In the genomic region with DNA sequence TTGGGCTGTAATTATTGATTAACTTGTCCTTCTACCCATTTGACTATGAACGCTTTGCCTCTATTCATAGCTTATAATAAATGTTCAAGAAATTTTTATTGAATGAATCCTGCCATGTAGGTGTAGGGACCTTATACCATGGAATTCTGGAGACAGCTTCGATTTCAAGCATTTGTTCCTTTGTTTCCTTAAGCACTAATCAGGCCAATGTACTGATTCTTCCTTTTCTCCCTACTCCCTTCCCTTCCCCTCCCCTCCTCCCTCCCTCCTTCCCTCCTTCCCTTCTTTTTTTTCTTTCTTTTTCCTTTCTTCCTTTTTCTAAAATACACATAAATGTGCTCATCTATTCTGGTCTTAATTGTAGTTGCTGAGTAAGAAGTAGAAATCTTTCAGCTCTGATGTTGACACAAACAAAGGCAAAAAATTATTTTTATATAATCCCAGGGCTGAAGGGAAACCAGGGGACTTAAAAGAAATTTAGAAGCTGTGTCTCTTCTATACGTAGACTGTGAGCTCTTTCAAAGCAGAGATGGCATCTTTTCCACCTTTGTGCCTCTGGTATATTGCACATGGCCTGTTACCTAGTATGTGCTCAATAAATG, we compare ENCODE assay signal across 18 cellular contexts. TPM values are rescaled to one million over a fixed set of nuclear protein-coding genes. Genes with fewer than 3 reads are reported as not detected.
DNase-seq lines count a peak whose midpoint lies in the region; ATAC-seq and TF ChIP-seq lines count a peak whose summit lies in the region.
"Had no signal": no experiment of that assay in that cellular context is flagged by ENCODE, and none has a peak within 500 bp of the region (broad histone marks: within the 10 kb centered on the region; RNA-seq: fewer than 3 reads in every experiment).

No MANE protein-coding gene starts in this region.

- H3K36me3 Mint-ChIP-seq in MCF 10A (ENCODE audit: insufficient read depth, unreplicated experiment) (no peaks in the 10 kb centered on the region), nephron progenitor cell (ENCODE audit: low read depth) (no peaks in the 10 kb centered on the region)
- H3K36me3 Mint-ChIP-seq in activated T-helper 17 cell treated with anti-CD3 and anti-CD28 coated beads, Interleukin-2, amount 50 U/mL, for 72 hours (ENCODE audit: low read depth) = no peaks in the 10 kb centered on the region

- H3K4me3 ChIP-seq in breast epithelium = no peak overlapping the region
- H3K4me3 ChIP-seq in HEK293 (ENCODE audit: low read depth, low read length) = no peak overlapping the region

- intact Hi-C loops in MCF 10A (cut with micrococcal nuclease) = no loop called here
- intact Hi-C loops in breast epithelium (cut with DNase I; ENCODE audit: low total_unique reads) = no loop called here

- CTCF ChIA-PET in MCF 10A (lab: Yijun Ruan, JAX) (interaction anchor here (0.9 to 5.0 kb wide), 6 partner anchors 13 to 186 kb away, joined by 4 to 82 read pairs (median 6); no protein-coding TSS in a partner anchor), HEK293 (lab: Yijun Ruan, JAX) (interaction anchor here (0.6 to 1.4 kb wide), 3 partner anchors 14 to 926 kb away, joined by 4 to 5 read pairs (median 4); no protein-coding TSS in a partner anchor)

- H3K27ac Mint-ChIP-seq in MCF 10A (ENCODE audit: low read depth, unreplicated experiment) (peak overlapping the region; percentile 90), nephron progenitor cell (peak overlapping the region; percentile 66)
- H3K27ac Mint-ChIP-seq in activated T-helper 17 cell treated with anti-CD3 and anti-CD28 coated beads, Interleukin-2, amount 50 U/mL, for 72 hours = peak overlapping the region; percentile 75
- H3K27ac Mint-ChIP-seq: CD4-positive, alpha-beta memory T cell had no signal

- ATAC-seq in activated T-helper 17 cell treated with anti-CD3 and anti-CD28 coated beads, Interleukin-2, amount 50 U/mL, for 72 hours (replicated peaks) = no peak
- no peak for ATAC-seq in GM18873 (IDR thresholded peaks at IDR 0.05; ENCODE audit: low FRiP score, unreplicated experiment)

- no peaks in the 10 kb centered on the region for H3K9me3 Mint-ChIP-seq in MCF 10A (ENCODE audit: unreplicated experiment)
- no peaks in the 10 kb centered on the region for H3K9me3 Mint-ChIP-seq in activated T-helper 17 cell treated with anti-CD3 and anti-CD28 coated beads, Interleukin-2, amount 50 U/mL, for 72 hours
- no peaks in the 10 kb centered on the region for H3K9me3 Mint-ChIP-seq in nephron progenitor cell

- no peaks in the 10 kb centered on the region for H3K27me3 Mint-ChIP-seq in MCF 10A (ENCODE audit: insufficient read depth, unreplicated experiment)
- H3K27me3 Mint-ChIP-seq in activated T-helper 17 cell treated with anti-CD3 and anti-CD28 coated beads, Interleukin-2, amount 50 U/mL, for 72 hours = no peaks in the 10 kb centered on the region
- peaks cover 2% of the 10 kb centered on the region for H3K27me3 Mint-ChIP-seq in nephron progenitor cell (ENCODE audit: low read depth, poor library complexity)
- H3K27me3 Mint-ChIP-seq: CD4-positive, alpha-beta memory T cell had no signal

- H3K4me3 Mint-ChIP-seq in MCF 10A (ENCODE audit: unreplicated experiment) = no peak overlapping the region
- no peak overlapping the region for H3K4me3 Mint-ChIP-seq in activated T-helper 17 cell treated with anti-CD3 and anti-CD28 coated beads, Interleukin-2, amount 50 U/mL, for 72 hours
- no peak overlapping the region for H3K4me3 Mint-ChIP-seq in nephron progenitor cell
- H3K4me3 Mint-ChIP-seq: CD4-positive, alpha-beta memory T cell had no signal

- H3K27ac ChIP-seq in breast epithelium (no peak overlapping the region), HEK293 (ENCODE audit: extremely low read depth, low read depth, low read length) (no peak overlapping the region)

- H3K4me1 ChIP-seq in breast epithelium (no peaks in the 10 kb centered on the region), HEK293 (ENCODE audit: control insufficient read depth, insufficient read depth, low read length) (no peaks in the 10 kb centered on the region)

- H3K27me3 ChIP-seq in breast epithelium = no peaks in the 10 kb centered on the region

- DNase-seq in MCF 10A (ENCODE audit: unreplicated experiment) (no peak), breast epithelium (ENCODE audit: low spot score in 2 of 2) (no peak), nephron progenitor cell (no peak), hepatic stellate cell (ENCODE audit: low spot score) (no peak), medulla oblongata (ENCODE audit: extremely low spot score) (no peak)
- DNase-seq: 8988T; C1 segment of cervical spinal cord; Calu3; CD4-positive, alpha-beta memory T cell; COR-L47; DMS79 treated with DMSO at 0.1 percent for 48 hours; GF-D8; GOT3; H7; HCEC 1CT had no signal

- POLR2A ChIA-PET in MCF 10A (lab: Yijun Ruan, JAX) (interaction anchor here (0.9 to 2.3 kb wide), 5 partner anchors 25 to 75 kb away, joined by 4 to 18 read pairs (median 6); partner anchors contain the start of genes DNM3, METTL13 and VAMP4), HEK293 (lab: Yijun Ruan, JAX) (no interaction called here)

- TF ChIP-seq POLR2A in breast epithelium (IDR thresholded peaks at IDR 0.05) = no peak

- TF ChIP-seq CTCF in MCF 10A (IDR thresholded peaks at IDR 0.05; ENCODE audit: unreplicated experiment) (no peak), breast epithelium (IDR thresholded peaks at IDR 0.05) (no peak), HEK293 (tag by site-specific recombination; IDR thresholded peaks at IDR 0.05) (no peak), nephron progenitor cell (IDR thresholded peaks at IDR 0.05) (no peak)

- H3K4me1 Mint-ChIP-seq in MCF 10A (ENCODE audit: insufficient read depth, unreplicated experiment) (peaks cover 23% of the 10 kb centered on the region), nephron progenitor cell (peaks cover 24% of the 10 kb centered on the region)
- peaks cover 8% of the 10 kb centered on the region for H3K4me1 Mint-ChIP-seq in activated T-helper 17 cell treated with anti-CD3 and anti-CD28 coated beads, Interleukin-2, amount 50 U/mL, for 72 hours
- H3K4me1 Mint-ChIP-seq: CD4-positive, alpha-beta memory T cell had no signal

- H3K9me3 ChIP-seq in breast epithelium (no peaks in the 10 kb centered on the region), HEK293 (ENCODE audit: control insufficient read depth, insufficient read depth, low read depth, low read length) (no peaks in the 10 kb centered on the region)

- H3K36me3 ChIP-seq in breast epithelium = no peaks in the 10 kb centered on the region
- no peaks in the 10 kb centered on the region for H3K36me3 ChIP-seq in HEK293 (ENCODE audit: control insufficient read depth in 2 of 2, insufficient read depth in 1 of 2, low read length in 2 of 2)

- no TSS peak for BruUV-seq in MCF 10A (replicated peaks; lab: Mats Ljungman, UMichigan)

TF ChIP-seq in HEK293, 187 proteins besides CTCF, POLR2A, EP300 and RAD21:
- TF ChIP-seq ZNF664 (tag by site-specific recombination; IDR thresholded peaks at IDR 0.05) = peak; percentile 25; the same call in 1 of the 2 replicates
- TF ChIP-seq, protein P1, sequence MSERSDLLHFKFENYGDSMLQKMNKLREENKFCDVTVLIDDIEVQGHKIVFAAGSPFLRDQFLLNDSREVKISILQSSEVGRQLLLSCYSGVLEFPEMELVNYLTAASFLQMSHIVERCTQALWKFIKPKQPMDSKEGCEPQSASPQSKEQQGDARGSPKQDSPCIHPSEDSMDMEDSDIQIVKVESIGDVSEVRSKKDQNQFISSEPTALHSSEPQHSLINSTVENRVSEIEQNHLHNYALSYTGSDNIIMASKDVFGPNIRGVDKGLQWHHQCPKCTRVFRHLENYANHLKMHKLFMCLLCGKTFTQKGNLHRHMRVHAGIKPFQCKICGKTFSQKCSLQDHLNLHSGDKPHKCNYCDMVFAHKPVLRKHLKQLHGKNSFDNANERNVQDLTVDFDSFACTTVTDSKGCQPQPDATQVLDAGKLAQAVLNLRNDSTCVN (tag by site-specific recombination; optimal IDR thresholded peaks at IDR 0.05) = no peak

RNA-seq across cellular contexts. Expression of gene DNM3, which starts 24.9 kb away (rescaled TPM):
- total RNA-seq in MCF 10A (2022) = 0.44 and 0.68 TPM in 2 replicates
- total RNA-seq in breast epithelium = 1 to 10 TPM; 5.1 to 7.5 (median 6.6) TPM
- 1 to 10 TPM; 3.0 to 5.8 TPM for total RNA-seq in activated T-helper 17 cell treated with anti-CD3 and anti-CD28 coated beads, Interleukin-2, amount 50 U/mL, for 72 hours

RNA-seq across cellular contexts. Expression of gene METTL13, which starts 34.9 kb away (rescaled TPM):
- total RNA-seq in MCF 10A (2022) (30.7 and 39.1 TPM in 2 replicates), breast epithelium (10 to 100 TPM; 23.2 to 28.4 (median 27.5) TPM)
- total RNA-seq in activated T-helper 17 cell treated with anti-CD3 and anti-CD28 coated beads, Interleukin-2, amount 50 U/mL, for 72 hours = 10 to 100 TPM; 77.7 to 83.1 TPM
